1 cellular context compared by ENCODE assay signal in genomic region chr6:149860513-149860833, GRCh38.
TF ChIP-seq lines count a peak whose summit lies in the region.

No MANE protein-coding gene starts in this region.

TF ChIP-seq in A549, 52 proteins besides CTCF, POLR2A, EP300 and RAD21:
- TF ChIP-seq ESRRA (IDR thresholded peaks at IDR 0.05; ENCODE audit: borderline replicate concordance, low read length) (no peak), ZC3H11A (IDR thresholded peaks at IDR 0.05) (no peak), EHF (CRISPR knock-in tag; IDR thresholded peaks at IDR 0.05) (no peak), RFX5 (IDR thresholded peaks at IDR 0.05) (no peak), RNF2 (IDR thresholded peaks at IDR 0.05; ENCODE audit: borderline replicate concordance, low read depth) (no peak), REST (IDR thresholded peaks at IDR 0.05) (no peak), E2F6 (IDR thresholded peaks at IDR 0.05; ENCODE audit: borderline replicate concordance, low read depth) (no peak), NFE2L2 (conservative IDR thresholded peaks at IDR 0.05; ENCODE audit: low read length) (no peak), ELK1 (IDR thresholded peaks at IDR 0.05; ENCODE audit: low read depth, low read length) (no peak), SREBF2 (IDR thresholded peaks at IDR 0.05) (no peak)
TF ChIP-seq in A549: peak in this region for 0.
